In the genomic region with DNA sequence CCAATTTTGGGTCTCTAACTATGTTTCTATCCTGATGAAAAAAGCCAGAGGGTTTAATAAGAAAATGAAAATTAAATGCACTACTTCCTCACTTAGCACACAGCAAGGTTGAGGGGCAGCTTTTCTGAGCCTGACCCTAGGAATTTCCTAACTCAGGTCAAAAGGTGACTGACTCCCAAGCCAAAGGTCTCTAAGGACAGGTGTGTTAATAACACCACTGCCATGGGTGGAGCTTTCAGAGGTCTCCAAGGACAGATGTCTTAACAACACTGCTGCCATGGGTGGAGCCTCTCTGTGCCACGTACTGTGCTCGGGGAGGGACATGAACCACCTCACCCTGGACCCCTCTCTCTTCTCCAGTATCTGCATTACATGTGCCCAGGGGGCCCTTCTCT, we compare ENCODE assay signal across 21 cellular contexts.
DNase-seq lines count a peak whose midpoint lies in the region; ATAC-seq and TF ChIP-seq lines count a peak whose summit lies in the region.
"Had no signal": no experiment of that assay in that cellular context is flagged by ENCODE, and none has a peak within 500 bp of the region (broad histone marks: within the 10 kb centered on the region; RNA-seq: fewer than 3 reads in every experiment).

No MANE protein-coding gene starts in this region.

- H3K4me3 ChIP-seq in right atrium auricular region = no peak overlapping the region
- H3K4me3 ChIP-seq in neural progenitor cell = no peak overlapping the region
- no peak overlapping the region for H3K4me3 ChIP-seq in brain microvascular endothelial cell (ENCODE audit: low read depth, low read length)
- H3K4me3 ChIP-seq: GM23338, HAP-1, MG63, PC-9 had no signal

- no peaks in the 10 kb centered on the region for H3K79me2 ChIP-seq in neural progenitor cell (ENCODE audit: low read depth)

- peaks cover 2% of the 10 kb centered on the region for H3K36me3 Mint-ChIP-seq in neural progenitor cell
- H3K36me3 Mint-ChIP-seq: CD4-positive, alpha-beta memory T cell had no signal

- H3K27ac ChIP-seq in right atrium auricular region = peak overlapping the region; percentile 59 to 65
- H3K27ac ChIP-seq in neural progenitor cell = no peak overlapping the region
- H3K27ac ChIP-seq in brain microvascular endothelial cell = no peak overlapping the region
- H3K27ac ChIP-seq: PC-9 had no signal

- H3K4me1 Mint-ChIP-seq in stimulated activated naive CD8-positive, alpha-beta T cell treated with anti-CD3 and anti-CD28 coated beads, Interleukin-15, amount 100 ng/mL, for 72 hours = no peaks in the 10 kb centered on the region
- no peaks in the 10 kb centered on the region for H3K4me1 Mint-ChIP-seq in neural progenitor cell
- H3K4me1 Mint-ChIP-seq: CD4-positive, alpha-beta memory T cell; GM23338 had no signal

- H3K4me2 ChIP-seq in neural progenitor cell = no peak overlapping the region
- H3K4me2 ChIP-seq: GM23338, PC-9 had no signal

- H3K4me1 ChIP-seq in right atrium auricular region (peaks cover 0 to 17% of the 10 kb centered on the region in 2 donors), neural progenitor cell (no peaks in the 10 kb centered on the region)
- H3K4me1 ChIP-seq: HAP-1 had no signal

- DNase-seq in stimulated activated naive CD8-positive, alpha-beta T cell treated with anti-CD3 and anti-CD28 coated beads, Interleukin-15, amount 100 ng/mL, for 72 hours = no peak
- no peak for DNase-seq in stimulated activated naive CD8-positive, alpha-beta T cell treated with anti-CD3 and anti-CD28 coated beads, Interleukin-15, Interleukin-2, amounts not matched to agents 100 U/mL and 50 U/mL, for 24 hours
- no peak for DNase-seq in right atrium auricular region (ENCODE audit: low spot score)
- no peak for DNase-seq in neural progenitor cell (ENCODE audit: low spot score)
- no peak for DNase-seq in stimulated activated CD4-positive, alpha-beta T cell treated with anti-CD3 and anti-CD28 coated beads, Interleukin-4, amount 100 ng/mL, for 1 hour
- DNase-seq in HuH-7 (ENCODE audit: low spot score) = no peak
- DNase-seq in brain microvascular endothelial cell = no peak
- DNase-seq: CD4-positive, alpha-beta memory T cell; COR-L47; HFFc6; IMR-90; KG1; MG63; NCI-H2029; NCI-H446 treated with DMSO at 0.1 percent for 48 hours; NCI-H526; PC-9; SHP77 had no signal

- H3K27me3 Mint-ChIP-seq in stimulated activated naive CD8-positive, alpha-beta T cell treated with anti-CD3 and anti-CD28 coated beads, Interleukin-15, amount 100 ng/mL, for 72 hours = no peaks in the 10 kb centered on the region
- H3K27me3 Mint-ChIP-seq in neural progenitor cell (ENCODE audit: insufficient read depth, low read depth) = peaks cover 5% of the 10 kb centered on the region
- H3K27me3 Mint-ChIP-seq: CD4-positive, alpha-beta memory T cell had no signal

- H3K36me3 ChIP-seq in right atrium auricular region (no peaks in the 10 kb centered on the region), neural progenitor cell (no peaks in the 10 kb centered on the region), brain microvascular endothelial cell (replicated peaks) (no peaks in the 10 kb centered on the region)
- H3K36me3 ChIP-seq: HAP-1, MG63 had no signal

- peaks cover 0 to 4% of the 10 kb centered on the region in 2 donors for H3K9me3 Mint-ChIP-seq in stimulated activated naive CD8-positive, alpha-beta T cell treated with anti-CD3 and anti-CD28 coated beads, Interleukin-15, amount 100 ng/mL, for 72 hours
- no peaks in the 10 kb centered on the region for H3K9me3 Mint-ChIP-seq in neural progenitor cell
- H3K9me3 Mint-ChIP-seq: GM23338 had no signal

- no peak overlapping the region for H3K27ac Mint-ChIP-seq in stimulated activated naive CD8-positive, alpha-beta T cell treated with anti-CD3 and anti-CD28 coated beads, Interleukin-15, amount 100 ng/mL, for 72 hours
- peak overlapping the region; percentile 14 for H3K27ac Mint-ChIP-seq in neural progenitor cell
- H3K27ac Mint-ChIP-seq: CD4-positive, alpha-beta memory T cell; GM23338; HFFc6 had no signal

- H4K20me1 ChIP-seq in neural progenitor cell (ENCODE audit: low read depth) = no peaks in the 10 kb centered on the region

- no peak overlapping the region for H2AFZ ChIP-seq in neural progenitor cell (replicated peaks)
- H2AFZ ChIP-seq: PC-9 had no signal

- H3K4me3 Mint-ChIP-seq in stimulated activated naive CD8-positive, alpha-beta T cell treated with anti-CD3 and anti-CD28 coated beads, Interleukin-15, amount 100 ng/mL, for 72 hours = no peak overlapping the region
- H3K4me3 Mint-ChIP-seq in neural progenitor cell = no peak overlapping the region
- H3K4me3 Mint-ChIP-seq: CD4-positive, alpha-beta memory T cell; GM23338; HFFc6 had no signal

- peak; percentile 31 for ATAC-seq in stimulated activated naive CD8-positive, alpha-beta T cell treated with anti-CD3 and anti-CD28 coated beads, Interleukin-15, amount 100 ng/mL, for 72 hours
- no peak for ATAC-seq in stimulated activated naive CD8-positive, alpha-beta T cell treated with anti-CD3 and anti-CD28 coated beads, Interleukin-15, Interleukin-2, amounts not matched to agents 100 U/mL and 50 U/mL, for 24 hours
- no peak for ATAC-seq in GM21737 (IDR thresholded peaks at IDR 0.05; ENCODE audit: unreplicated experiment)

- in situ Hi-C loops in brain microvascular endothelial cell (cut with HindIII; ENCODE audit: low pct_ligation_motif_present, low sequenced_read_pairs) = no loop called here

- H3K27me3 ChIP-seq in right atrium auricular region (no peaks in the 10 kb centered on the region), neural progenitor cell (no peaks in the 10 kb centered on the region), brain microvascular endothelial cell (replicated peaks) (no peaks in the 10 kb centered on the region)
- H3K27me3 ChIP-seq: MG63 had no signal

- H3K9me3 ChIP-seq in right atrium auricular region (no peaks in the 10 kb centered on the region), neural progenitor cell (ENCODE audit: low read depth) (no peaks in the 10 kb centered on the region)
- H3K9me3 ChIP-seq: HAP-1, MG63 had no signal

- TF ChIP-seq CTCF in right atrium auricular region (IDR thresholded peaks at IDR 0.05) = no peak
- no peak for TF ChIP-seq CTCF in neural progenitor cell (IDR thresholded peaks at IDR 0.05)
- no peak for TF ChIP-seq CTCF in brain microvascular endothelial cell (IDR thresholded peaks at IDR 0.05; ENCODE audit: low read depth, low read length, missing control alignments)

- H3K9ac ChIP-seq in neural progenitor cell = no peak overlapping the region

- H3F3A ChIP-seq in neural progenitor cell (ENCODE audit: low read depth) = no peaks in the 10 kb centered on the region

Comparison
In these comparisons a context has a peak if more than half of its experiments do, and no peak if none do; other contexts are left out.
1. H3K27ac ChIP-seq: peak in right atrium auricular region (2 of 2); none in neural progenitor cell (single experiment) and brain microvascular endothelial cell (single experiment).